In the genomic region with DNA sequence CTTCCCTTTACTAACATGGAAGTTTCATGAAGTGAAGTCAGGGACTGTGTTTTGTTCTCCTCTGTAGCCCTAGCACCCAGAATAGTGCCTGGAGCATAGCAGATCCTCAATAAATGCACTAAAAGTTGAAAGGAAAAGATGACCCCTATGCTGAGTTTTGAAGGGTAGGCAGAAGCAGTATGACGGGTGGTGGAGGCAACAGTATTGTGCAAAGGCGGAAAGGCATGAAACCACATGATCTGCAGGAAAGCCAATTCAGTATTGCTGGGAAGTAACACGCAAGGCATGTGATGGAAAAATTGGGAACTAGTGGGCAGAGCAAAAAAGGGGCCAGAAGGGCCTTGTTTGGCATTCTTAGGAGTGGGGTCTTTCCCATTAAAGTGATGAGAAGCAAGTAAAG, we compare ENCODE assay signal across 20 cellular contexts. TPM values are rescaled to one million over a fixed set of nuclear protein-coding genes. Genes with fewer than 3 reads are reported as not detected.
A peak's percentile ranks its signal among the peaks of the same experiment; 100 is the strongest.
DNase-seq lines count a peak whose midpoint lies in the region; ATAC-seq and TF ChIP-seq lines count a peak whose summit lies in the region.
"Had no signal": no experiment of that assay in that cellular context is flagged by ENCODE, and none has a peak within 500 bp of the region (broad histone marks: within the 10 kb centered on the region; RNA-seq: fewer than 3 reads in every experiment).

No MANE protein-coding gene starts in this region.

- H3K27ac Mint-ChIP-seq in T-helper 17 cell, result no peak overlapping the region
- H3K27ac Mint-ChIP-seq: B cell; CD4-positive, alpha-beta T cell; IgD-negative memory B cell had no signal

- peaks cover 0 to 8% (median 0%) of the 10 kb centered on the region in 11 experiments; a peak in 1 of 22 replicates for H4K20me1 ChIP-seq in BLaER1 treated with 17β-estradiol and CSF1 and Interleukin-3, amounts not matched to agents 10 nM and 100 nM

- H3K36me3 ChIP-seq in BLaER1 treated with 17β-estradiol and CSF1 and Interleukin-3, amounts not matched to agents 10 nM and 100 nM, result peaks cover 6 to 31% (median 23%) of the 10 kb centered on the region in 11 experiments; a peak in 18 of 22 replicates
- H3K36me3 ChIP-seq in RWPE2 (ENCODE audit: low read depth), result peaks cover 10% of the 10 kb centered on the region; the same call in 1 of the 2 replicates
- peaks cover 0 to 7% of the 10 kb centered on the region in 2 donors for H3K36me3 ChIP-seq in left lung
- no peaks in the 10 kb centered on the region for H3K36me3 ChIP-seq in neutrophil
- H3K36me3 ChIP-seq: SJSA1 had no signal

- H3K4me1 Mint-ChIP-seq in T-helper 17 cell, result peaks cover 15% of the 10 kb centered on the region
- H3K4me1 Mint-ChIP-seq: B cell had no signal

- H3K27me3 Mint-ChIP-seq in T-helper 17 cell, result no peaks in the 10 kb centered on the region
- H3K27me3 Mint-ChIP-seq: B cell; CD4-positive, alpha-beta T cell; IgD-negative memory B cell had no signal

- no peak for TF ChIP-seq CTCF in RWPE2 (IDR thresholded peaks at IDR 0.05; ENCODE audit: poor library complexity, severe bottlenecking)
- TF ChIP-seq CTCF in left lung (IDR thresholded peaks at IDR 0.05), result no peak
- TF ChIP-seq CTCF in neutrophil (IDR thresholded peaks at IDR 0.05), result no peak

- H3K27ac ChIP-seq in BLaER1 treated with 17β-estradiol and CSF1 and Interleukin-3, amounts not matched to agents 10 nM and 100 nM, result peak overlapping the region in 1 of 11 experiments; percentile 15; a peak in 2 of 22 replicates
- H3K27ac ChIP-seq in RWPE2 (ENCODE audit: poor library complexity, severe bottlenecking) (peak overlapping the region; percentile 46), left lung (peak overlapping the region; percentile 53 to 88), neutrophil (peak overlapping the region; percentile 80)
- H3K27ac ChIP-seq: SJSA1 had no signal

- peaks cover 12% of the 10 kb centered on the region for H3K36me3 Mint-ChIP-seq in T-helper 17 cell (ENCODE audit: low read depth)

- H3K9ac ChIP-seq in BLaER1 treated with 17β-estradiol and CSF1 and Interleukin-3, amounts not matched to agents 10 nM and 100 nM, result no peak overlapping the region

- H3K4me3 Mint-ChIP-seq in T-helper 17 cell, result no peak overlapping the region
- H3K4me3 Mint-ChIP-seq: B cell; CD4-positive, alpha-beta T cell; IgD-negative memory B cell had no signal

- DNase-seq in RWPE2 (ENCODE audit: low spot score) (no peak), left lung (peak in 1 of 2 donors; percentile 42), ecto neural progenitor cell (ENCODE audit: low spot score) (no peak), T-helper 17 cell (no peak), mucosa of gallbladder (ENCODE audit: low spot score) (no peak)
- no peak for DNase-seq in activated CD4-positive, alpha-beta T cell treated with anti-CD3 and anti-CD28 coated beads, Interleukin-2, amount 50 U/mL, for 1 hour
- DNase-seq: CD4-positive, alpha-beta T cell; COR-L47; DMS79; MV-4-11; NCI-H1105 treated with DMSO at 0.1 percent for 48 hours; NCI-H1694; NCI-H2081 treated with DMSO at 0.1 percent for 48 hours; NCI-H69 had no signal

- no peaks in the 10 kb centered on the region for H3K9me3 ChIP-seq in BLaER1 treated with 17β-estradiol and CSF1 and Interleukin-3, amounts not matched to agents 10 nM and 100 nM (replicated peaks in 1 of 11)
- H3K9me3 ChIP-seq in RWPE2 (ENCODE audit: severe bottlenecking) (no peaks in the 10 kb centered on the region), left lung (no peaks in the 10 kb centered on the region), neutrophil (no peaks in the 10 kb centered on the region), T-helper 17 cell (ENCODE audit: control insufficient read depth, low read length, poor library complexity, severe bottlenecking) (no peaks in the 10 kb centered on the region)
- H3K9me3 ChIP-seq: SJSA1 had no signal

- H3K4me2 ChIP-seq in BLaER1 treated with 17β-estradiol and CSF1 and Interleukin-3, amounts not matched to agents 10 nM and 100 nM, result peak overlapping the region in 9 of 11 experiments; percentile 6 to 54 (median 37); a peak in 14 of 22 replicates

- intact Hi-C loops in left lung (cut with DNase I), result no loop called here

- no peak for ATAC-seq in RWPE2 (ENCODE audit: low read depth)
- peak; percentile 50 for ATAC-seq in left lung
- no peak for ATAC-seq in T-helper 17 cell
- ATAC-seq: HCT116 had no signal

- peaks cover 0 to 20% (median 10%) of the 10 kb centered on the region in 10 experiments; a peak in 16 of 20 replicates for H3K4me1 ChIP-seq in BLaER1 treated with 17β-estradiol and CSF1 and Interleukin-3, amounts not matched to agents 10 nM and 100 nM
- peaks cover 28% of the 10 kb centered on the region for H3K4me1 ChIP-seq in RWPE2 (ENCODE audit: insufficient read depth, poor library complexity, severe bottlenecking)
- H3K4me1 ChIP-seq in left lung, result peaks cover 0 to 22% of the 10 kb centered on the region in 2 donors
- peaks cover 23 to 29% of the 10 kb centered on the region in 2 experiments for H3K4me1 ChIP-seq in neutrophil (ENCODE audit: control insufficient read depth in 1 of 2, insufficient read depth in 1 of 2, low read depth in 1 of 2, low read length in 1 of 2)
- H3K4me1 ChIP-seq: SJSA1 had no signal

- H3K27me3 ChIP-seq in BLaER1 treated with 17β-estradiol and CSF1 and Interleukin-3, amounts not matched to agents 10 nM and 100 nM, result no peaks in the 10 kb centered on the region
- H3K27me3 ChIP-seq in RWPE2 (ENCODE audit: insufficient read depth, poor library complexity, severe bottlenecking) (no peaks in the 10 kb centered on the region), left lung (no peaks in the 10 kb centered on the region), neutrophil (no peaks in the 10 kb centered on the region)
- H3K27me3 ChIP-seq: SJSA1 had no signal

- no peak overlapping the region for H3K4me3 ChIP-seq in BLaER1 treated with 17β-estradiol and CSF1 and Interleukin-3, amounts not matched to agents 10 nM and 100 nM
- no peak overlapping the region for H3K4me3 ChIP-seq in RWPE2 (ENCODE audit: severe bottlenecking)
- no peak overlapping the region for H3K4me3 ChIP-seq in left lung
- peak overlapping the region in 1 of 2 experiments; percentile 9 for H3K4me3 ChIP-seq in neutrophil (ENCODE audit: low read depth in 1 of 2, low read length in 1 of 2)
- H3K4me3 ChIP-seq: SJSA1 had no signal

RNA-seq across cellular contexts. Expression of a gene that starts 23.1 kb away (rescaled TPM):
- 10 to 100 TPM; 17.6 to 25.6 TPM for total RNA-seq in left lung
- 10 to 100 TPM; 32.3 to 36.3 TPM for total RNA-seq in T-helper 17 cell
- total RNA-seq in mucosa of gallbladder, result 35.9 TPM
